In genomic region chr6:42118162-42119001, GRCh38 we compare ENCODE assay signal across 11 cellular contexts. TPM values are rescaled to one million over a fixed set of nuclear protein-coding genes. Genes with fewer than 3 reads are reported as not detected.
DNase-seq lines count a peak whose midpoint lies in the region; ATAC-seq lines count a peak whose summit lies in the region.
"Had no signal": no experiment of that assay in that cellular context is flagged by ENCODE, and none has a peak within 500 bp of the region (broad histone marks: within the 10 kb centered on the region; RNA-seq: fewer than 3 reads in every experiment).

No MANE protein-coding gene starts in this region.

- ATAC-seq in GM21737 (IDR thresholded peaks at IDR 0.05; ENCODE audit: unreplicated experiment) (no peak), GM21723 (IDR thresholded peaks at IDR 0.05; ENCODE audit: unreplicated experiment) (no peak)

- DNase-seq in A172 (ENCODE audit: low spot score) (peak; percentile 64), HuH-7.5 (ENCODE audit: low spot score) (peak; percentile 55), cerebellar cortex (ENCODE audit: low spot score) (peak; percentile 69), midbrain (lab: John Stamatoyannopoulos, UW) (peak; percentile 33), germinal center (ENCODE audit: low spot score) (no peak), amniotic stem cell (lab: John Stamatoyannopoulos, UW) (no peak)
- DNase-seq: NCI-H2171 had no signal

RNA-seq across cellular contexts. Expression of gene C6orf132, which starts 24.0 kb away (rescaled TPM):
- total RNA-seq in A172 (2014; rRNA removed; shearing (Covaris generic)), result 0.02 TPM in 1 of 2 replicates, not detected in the other
- total RNA-seq: mononuclear cell had no signal

RNA-seq across cellular contexts. Expression of gene GUCA1A, which starts 54.8 kb away (rescaled TPM):
- total RNA-seq in A172 (2014; rRNA removed; shearing (Covaris generic)), result not detected in 2 replicates
- total RNA-seq: dermis microvascular lymphatic vessel endothelial cell, mononuclear cell had no signal

Comparison
In these comparisons a context has a peak if more than half of its experiments do, and no peak if none do; other contexts are left out.
1. DNase-seq: peak in A172 (single experiment), HuH-7.5 (single experiment), cerebellar cortex (single experiment) and midbrain (single experiment); none in germinal center (single experiment) and amniotic stem cell (single experiment).